ENCODE assay signal across 26 cellular contexts in genomic region chrX:111490683-111491082, GRCh38. TPM values are rescaled to one million over a fixed set of nuclear protein-coding genes. Genes with fewer than 3 reads are reported as not detected.
DNase-seq lines count a peak whose midpoint lies in the region; ATAC-seq and TF ChIP-seq lines count a peak whose summit lies in the region.
"Had no signal": no experiment of that assay in that cellular context is flagged by ENCODE, and none has a peak within 500 bp of the region (broad histone marks: within the 10 kb centered on the region; RNA-seq: fewer than 3 reads in every experiment).

No MANE protein-coding gene starts in this region.

- TF ChIP-seq EP300 in SK-N-SH (IDR thresholded peaks at IDR 0.05; ENCODE audit: borderline replicate concordance in 1 of 2, low read depth in 1 of 2, low read length in 1 of 2), result peak in 1 of 2 experiments; percentile 91; a peak in 2 of 4 replicates

- peak; percentile 29 for DNase-seq in DMS 273 treated with DMSO at 0.1 percent for 48 hours (lab: John Stamatoyannopoulos, UW)
- peak; percentile 18 to 79 (median 37) for DNase-seq in NCI-H1417 (lab: John Stamatoyannopoulos, UW)
- DNase-seq in SK-N-SH, result no peak
- peak; percentile 2 for DNase-seq in left kidney (ENCODE audit: low read depth, low spot score)
- DNase-seq in activated T-cell treated with anti-CD3 and anti-CD28 coated beads, Interleukin-2, amount 50 U/mL, for 72 hours, result no peak
- no peak for DNase-seq in NCI-H2029 treated with DMSO at 0.1 percent for 48 hours (lab: John Stamatoyannopoulos, UW)
- DNase-seq in activated CD8-positive, alpha-beta memory T cell treated with anti-CD3 and anti-CD28 coated beads, Interleukin-2, amount 50 U/mL, for 4 hours, result no peak
- DNase-seq: activated gamma-delta T cell; CD8-positive, alpha-beta memory T cell; effector memory CD8-positive, alpha-beta T cell; GOT3; naive B cell; NCI-H1105; NCI-H226; retina; stimulated activated naive CD8-positive, alpha-beta T cell treated with anti-CD3 and anti-CD28 coated beads, Interleukin-15, amount 100 ng/mL, for 72 hours had no signal

- H3K4me2 ChIP-seq in SK-N-SH, result no peak overlapping the region

- H3K9me3 ChIP-seq in SK-N-SH, result no peaks in the 10 kb centered on the region

- H3K4me1 ChIP-seq in SK-N-SH (ENCODE audit: control insufficient read depth in 1 of 2, insufficient read depth in 2 of 2, low read depth in 1 of 2, low read length in 1 of 2), result no peaks in the 10 kb centered on the region; a peak in 2 of 4 replicates
- H3K4me1 ChIP-seq: breast epithelium, tibial nerve had no signal

- H3F3A ChIP-seq in SK-N-SH (replicated peaks; ENCODE audit: insufficient read depth), result no peaks in the 10 kb centered on the region

- H3K4me1 Mint-ChIP-seq in activated T-cell treated with anti-CD3 and anti-CD28 coated beads, Interleukin-2, amount 50 U/mL, for 72 hours (ENCODE audit: low read depth), result no peaks in the 10 kb centered on the region
- H3K4me1 Mint-ChIP-seq: CD8-positive, alpha-beta memory T cell; memory B cell; naive B cell; stimulated activated naive CD8-positive, alpha-beta T cell treated with anti-CD3 and anti-CD28 coated beads, Interleukin-15, amount 100 ng/mL, for 72 hours had no signal

- H4K20me1 ChIP-seq in SK-N-SH (ENCODE audit: insufficient read depth), result no peaks in the 10 kb centered on the region

- no peak overlapping the region for H3K4me3 ChIP-seq in SK-N-SH (ENCODE audit: low read depth in 2 of 2, low read length in 1 of 2)
- H3K4me3 ChIP-seq: breast epithelium, SK-N-MC, tibial nerve had no signal

- H3K27ac Mint-ChIP-seq in activated T-cell treated with anti-CD3 and anti-CD28 coated beads, Interleukin-2, amount 50 U/mL, for 72 hours, result no peak overlapping the region
- H3K27ac Mint-ChIP-seq: CD8-positive, alpha-beta memory T cell; effector memory CD8-positive, alpha-beta T cell; memory B cell; naive B cell; stimulated activated naive CD8-positive, alpha-beta T cell treated with anti-CD3 and anti-CD28 coated beads, Interleukin-15, amount 100 ng/mL, for 72 hours had no signal

- H3K9me2 ChIP-seq in SK-N-SH, result no peaks in the 10 kb centered on the region

- H3K27me3 Mint-ChIP-seq in activated T-cell treated with anti-CD3 and anti-CD28 coated beads, Interleukin-2, amount 50 U/mL, for 72 hours (ENCODE audit: low read depth), result peaks cover 48% of the 10 kb centered on the region
- H3K27me3 Mint-ChIP-seq: effector memory CD8-positive, alpha-beta T cell had no signal

- ATAC-seq in activated T-cell treated with anti-CD3 and anti-CD28 coated beads, Interleukin-2, amount 50 U/mL, for 72 hours (replicated peaks in 1 of 2), result no peak
- ATAC-seq: effector memory CD8-positive, alpha-beta T cell; esophagus mucosa; stimulated activated naive CD8-positive, alpha-beta T cell treated with anti-CD3 and anti-CD28 coated beads, Interleukin-15, amount 100 ng/mL, for 72 hours had no signal

- H3K9ac ChIP-seq in SK-N-SH, result no peak overlapping the region

- H3K4me3 Mint-ChIP-seq in activated T-cell treated with anti-CD3 and anti-CD28 coated beads, Interleukin-2, amount 50 U/mL, for 72 hours, result no peak overlapping the region
- H3K4me3 Mint-ChIP-seq: CD8-positive, alpha-beta memory T cell; effector memory CD8-positive, alpha-beta T cell; memory B cell; naive B cell; stimulated activated naive CD8-positive, alpha-beta T cell treated with anti-CD3 and anti-CD28 coated beads, Interleukin-15, amount 100 ng/mL, for 72 hours had no signal

- H3K27ac ChIP-seq in SK-N-SH (ENCODE audit: low read depth in 2 of 2, low read length in 1 of 2), result peak overlapping the region in 1 of 2 experiments; percentile 94; a peak in 2 of 4 replicates
- H3K27ac ChIP-seq: SK-N-MC, tibial nerve had no signal

- POLR2A ChIA-PET in SK-N-SH (lab: Yijun Ruan, JAX), result no interaction called here

- CTCF ChIA-PET in SK-N-SH (lab: Yijun Ruan, JAX), result interaction anchor here (0.6 kb wide), 1 partner anchor 212 kb away, joined by 3 read pairs; no protein-coding TSS in a partner anchor

- no peak overlapping the region for H2AFZ ChIP-seq in SK-N-SH (ENCODE audit: low read depth)

- no peak for TF ChIP-seq CTCF in SK-N-SH (IDR thresholded peaks at IDR 0.05)

- no peak for TF ChIP-seq RAD21 in SK-N-SH (IDR thresholded peaks at IDR 0.05; ENCODE audit: low read length)

- H3K36me3 ChIP-seq in SK-N-SH (replicated peaks in 1 of 2; ENCODE audit: control insufficient read depth in 1 of 2, insufficient read depth in 2 of 2, low read length in 1 of 2), result no peaks in the 10 kb centered on the region
- H3K36me3 ChIP-seq: breast epithelium, tibial nerve had no signal

- no peaks in the 10 kb centered on the region for H3K36me3 Mint-ChIP-seq in activated T-cell treated with anti-CD3 and anti-CD28 coated beads, Interleukin-2, amount 50 U/mL, for 72 hours (ENCODE audit: insufficient read depth in 2 of 2)
- H3K36me3 Mint-ChIP-seq: CD8-positive, alpha-beta memory T cell; memory B cell; naive B cell had no signal

- H3K9me3 Mint-ChIP-seq in activated T-cell treated with anti-CD3 and anti-CD28 coated beads, Interleukin-2, amount 50 U/mL, for 72 hours, result peaks cover 0 to 7% of the 10 kb centered on the region in 2 donors
- H3K9me3 Mint-ChIP-seq: CD8-positive, alpha-beta memory T cell had no signal

- no peaks in the 10 kb centered on the region; the same call in 1 of the 2 replicates for H3K27me3 ChIP-seq in SK-N-SH (ENCODE audit: insufficient read depth)

- H3K79me2 ChIP-seq in SK-N-SH (ENCODE audit: insufficient read depth), result no peaks in the 10 kb centered on the region

TF ChIP-seq in SK-N-SH, 30 proteins besides CTCF, POLR2A, EP300 and RAD21 (continues in another document):
- TF ChIP-seq GABPA (IDR thresholded peaks at IDR 0.05; ENCODE audit: low read depth) (no peak), POLR2AphosphoS5 (IDR thresholded peaks at IDR 0.05; ENCODE audit: low read depth, low read length) (no peak), GATA2 (CRISPR knock-in tag; IDR thresholded peaks at IDR 0.05) (no peak; the same call in 1 of the 2 replicates), IRF3 (IDR thresholded peaks at IDR 0.05; ENCODE audit: low read depth, low read length) (no peak), SIN3A (IDR thresholded peaks at IDR 0.05; ENCODE audit: borderline replicate concordance, low read depth, low read length) (no peak), FOXM1 (IDR thresholded peaks at IDR 0.05; ENCODE audit: low read depth) (no peak), USF2 (IDR thresholded peaks at IDR 0.05; ENCODE audit: borderline replicate concordance, low read depth, low read length) (no peak), TCF12 (IDR thresholded peaks at IDR 0.05) (peak; percentile 33; the same call in 1 of the 2 replicates), RCOR1 (IDR thresholded peaks at IDR 0.05; ENCODE audit: low read length) (no peak), USF1 (IDR thresholded peaks at IDR 0.05; ENCODE audit: borderline replicate concordance, low read depth) (no peak)
- TF ChIP-seq, protein P1, sequence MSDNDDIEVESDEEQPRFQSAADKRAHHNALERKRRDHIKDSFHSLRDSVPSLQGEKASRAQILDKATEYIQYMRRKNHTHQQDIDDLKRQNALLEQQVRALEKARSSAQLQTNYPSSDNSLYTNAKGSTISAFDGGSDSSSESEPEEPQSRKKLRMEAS (IDR thresholded peaks at IDR 0.05; ENCODE audit: low read depth), result no peak

RNA-seq across cellular contexts. Expression of gene SERTM2, which starts 20.8 kb away (rescaled TPM):
- polyA plus RNA-seq in SK-N-SH (2012; rRNA removed), result 0.12 and 0.60 TPM in 2 replicates
- polyA plus RNA-seq in SK-N-SH (2012; cell fraction: cytosol; rRNA removed), result 0.63 and 1.1 TPM in 2 replicates
- 0.16 and 0.18 TPM in 2 replicates for polyA plus RNA-seq in SK-N-SH (2012; cell fraction: nucleus; rRNA removed)
- total RNA-seq in activated T-cell treated with anti-CD3 and anti-CD28 coated beads, Interleukin-2, amount 50 U/mL, for 72 hours, result under 1 TPM in 1 of 2 donors, not detected in 1; 0.05 TPM
- total RNA-seq: CD8-positive, alpha-beta memory T cell; esophagus mucosa; glomerular endothelial cell; LHCN-M2; osteoblast; RPMI7951; T-helper 2 cell treated with Interferon-gamma antibody and Interleukin-4, amounts not matched to agents 100 ng/mL and 5 ng/mL, for 36 hours; tibial nerve had no signal
- polyA plus RNA-seq: CD8-positive, alpha-beta memory T cell had no signal

Comparison
In these comparisons a context has a peak if more than half of its experiments do, and no peak if none do; other contexts are left out.
1. DNase-seq: peak in DMS 273 treated with DMSO at 0.1 percent for 48 hours (single experiment), NCI-H1417 (3 of 3) and left kidney (single experiment); none in SK-N-SH (single experiment), activated T-cell treated with anti-CD3 and anti-CD28 coated beads, Interleukin-2, amount 50 U/mL, for 72 hours (0 of 2), NCI-H2029 treated with DMSO at 0.1 percent for 48 hours (single experiment) and activated CD8-positive, alpha-beta memory T cell treated with anti-CD3 and anti-CD28 coated beads, Interleukin-2, amount 50 U/mL, for 4 hours (single experiment).